In the genomic region with DNA sequence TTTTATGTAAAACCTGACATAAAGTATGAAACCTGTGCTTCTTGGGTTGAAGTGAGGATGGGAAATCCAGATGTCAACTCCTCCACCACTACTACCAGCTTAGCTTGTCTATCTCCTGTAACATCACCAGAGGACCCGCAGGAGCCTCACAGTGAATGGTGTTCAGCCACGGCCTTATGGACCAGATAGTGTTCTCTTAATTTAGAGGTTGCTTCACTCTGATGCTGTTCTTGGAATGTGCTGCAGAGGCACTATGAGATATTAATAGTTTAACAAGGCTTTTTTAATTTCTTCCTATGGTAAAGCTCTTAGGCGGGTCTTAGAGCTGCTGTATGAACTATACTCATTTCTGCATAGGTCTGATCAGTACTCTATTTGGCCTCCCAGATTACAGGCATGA, we compare ENCODE assay signal across 1 cellular context.
TF ChIP-seq lines count a peak whose summit lies in the region.

No MANE protein-coding gene starts in this region.

TF ChIP-seq in GM12878, 131 proteins besides CTCF, POLR2A, EP300 and RAD21:
- TF ChIP-seq MEF2A (IDR thresholded peaks at IDR 0.05; ENCODE audit: insufficient read depth, low read depth, low read length): no peak
- no peak for TF ChIP-seq HDGF (IDR thresholded peaks at IDR 0.05)
- no peak for TF ChIP-seq MTA3 (IDR thresholded peaks at IDR 0.05; ENCODE audit: borderline replicate concordance, low read length)
- no peak for TF ChIP-seq RELA (IDR thresholded peaks at IDR 0.05; ENCODE audit: borderline replicate concordance, partially characterized antibody)
- TF ChIP-seq, protein P1, sequence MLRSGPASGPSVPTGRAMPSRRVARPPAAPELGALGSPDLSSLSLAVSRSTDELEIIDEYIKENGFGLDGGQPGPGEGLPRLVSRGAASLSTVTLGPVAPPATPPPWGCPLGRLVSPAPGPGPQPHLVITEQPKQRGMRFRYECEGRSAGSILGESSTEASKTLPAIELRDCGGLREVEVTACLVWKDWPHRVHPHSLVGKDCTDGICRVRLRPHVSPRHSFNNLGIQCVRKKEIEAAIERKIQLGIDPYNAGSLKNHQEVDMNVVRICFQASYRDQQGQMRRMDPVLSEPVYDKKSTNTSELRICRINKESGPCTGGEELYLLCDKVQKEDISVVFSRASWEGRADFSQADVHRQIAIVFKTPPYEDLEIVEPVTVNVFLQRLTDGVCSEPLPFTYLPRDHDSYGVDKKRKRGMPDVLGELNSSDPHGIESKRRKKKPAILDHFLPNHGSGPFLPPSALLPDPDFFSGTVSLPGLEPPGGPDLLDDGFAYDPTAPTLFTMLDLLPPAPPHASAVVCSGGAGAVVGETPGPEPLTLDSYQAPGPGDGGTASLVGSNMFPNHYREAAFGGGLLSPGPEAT (IDR thresholded peaks at IDR 0.05; ENCODE audit: low read depth): no peak
- TF ChIP-seq, protein P2, sequence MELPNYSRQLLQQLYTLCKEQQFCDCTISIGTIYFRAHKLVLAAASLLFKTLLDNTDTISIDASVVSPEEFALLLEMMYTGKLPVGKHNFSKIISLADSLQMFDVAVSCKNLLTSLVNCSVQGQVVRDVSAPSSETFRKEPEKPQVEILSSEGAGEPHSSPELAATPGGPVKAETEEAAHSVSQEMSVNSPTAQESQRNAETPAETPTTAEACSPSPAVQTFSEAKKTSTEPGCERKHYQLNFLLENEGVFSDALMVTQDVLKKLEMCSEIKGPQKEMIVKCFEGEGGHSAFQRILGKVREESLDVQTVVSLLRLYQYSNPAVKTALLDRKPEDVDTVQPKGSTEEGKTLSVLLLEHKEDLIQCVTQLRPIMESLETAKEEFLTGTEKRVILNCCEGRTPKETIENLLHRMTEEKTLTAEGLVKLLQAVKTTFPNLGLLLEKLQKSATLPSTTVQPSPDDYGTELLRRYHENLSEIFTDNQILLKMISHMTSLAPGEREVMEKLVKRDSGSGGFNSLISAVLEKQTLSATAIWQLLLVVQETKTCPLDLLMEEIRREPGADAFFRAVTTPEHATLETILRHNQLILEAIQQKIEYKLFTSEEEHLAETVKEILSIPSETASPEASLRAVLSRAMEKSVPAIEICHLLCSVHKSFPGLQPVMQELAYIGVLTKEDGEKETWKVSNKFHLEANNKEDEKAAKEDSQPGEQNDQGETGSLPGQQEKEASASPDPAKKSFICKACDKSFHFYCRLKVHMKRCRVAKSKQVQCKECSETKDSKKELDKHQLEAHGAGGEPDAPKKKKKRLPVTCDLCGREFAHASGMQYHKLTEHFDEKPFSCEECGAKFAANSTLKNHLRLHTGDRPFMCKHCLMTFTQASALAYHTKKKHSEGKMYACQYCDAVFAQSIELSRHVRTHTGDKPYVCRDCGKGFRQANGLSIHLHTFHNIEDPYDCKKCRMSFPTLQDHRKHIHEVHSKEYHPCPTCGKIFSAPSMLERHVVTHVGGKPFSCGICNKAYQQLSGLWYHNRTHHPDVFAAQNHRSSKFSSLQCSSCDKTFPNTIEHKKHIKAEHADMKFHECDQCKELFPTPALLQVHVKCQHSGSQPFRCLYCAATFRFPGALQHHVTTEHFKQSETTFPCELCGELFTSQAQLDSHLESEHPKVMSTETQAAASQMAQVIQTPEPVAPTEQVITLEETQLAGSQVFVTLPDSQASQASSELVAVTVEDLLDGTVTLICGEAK (IDR thresholded peaks at IDR 0.05; ENCODE audit: borderline replicate concordance): no peak
- no peak for TF ChIP-seq KAT2A (conservative IDR thresholded peaks at IDR 0.05; ENCODE audit: control insufficient read depth, low read depth, low read length)
- no peak for TF ChIP-seq TAF1 (IDR thresholded peaks at IDR 0.05; ENCODE audit: borderline replicate concordance, low read depth, low read length)
- TF ChIP-seq BHLHE40 (IDR thresholded peaks at IDR 0.05; ENCODE audit: borderline replicate concordance in 1 of 2, low read depth in 2 of 2, low read length in 1 of 2): no peak
- no peak for TF ChIP-seq IKZF2 (IDR thresholded peaks at IDR 0.05)
- no peak for TF ChIP-seq FOXK2 (IDR thresholded peaks at IDR 0.05)
- no peak for TF ChIP-seq NR2C2 (IDR thresholded peaks at IDR 0.05; ENCODE audit: borderline replicate concordance, control insufficient read depth, insufficient read length, low read depth)
- no peak for TF ChIP-seq RCOR1 (conservative IDR thresholded peaks at IDR 0.05; ENCODE audit: low read depth, low read length)
- no peak for TF ChIP-seq CHD1 (IDR thresholded peaks at IDR 0.05; ENCODE audit: low read depth, low read length)
